In genomic region chr5:132054697-132055440, GRCh38 we compare ENCODE assay signal across 19 cellular contexts. TPM values are rescaled to one million over a fixed set of nuclear protein-coding genes. Genes with fewer than 3 reads are reported as not detected.
DNase-seq lines count a peak whose midpoint lies in the region; ATAC-seq, FAIRE-seq and TF ChIP-seq lines count a peak whose summit lies in the region.
"Had no signal": no experiment of that assay in that cellular context is flagged by ENCODE, and none has a peak within 500 bp of the region (broad histone marks: within the 10 kb centered on the region; RNA-seq: fewer than 3 reads in every experiment).

No MANE protein-coding gene starts in this region.

- H3K4me1 Mint-ChIP-seq in T-helper 17 cell: peaks cover 54% of the 10 kb centered on the region

- H3K27ac ChIP-seq in left ventricle myocardium inferior (replicated peaks): no peak overlapping the region
- no peak overlapping the region for H3K27ac ChIP-seq in heart right ventricle
- no peak overlapping the region for H3K27ac ChIP-seq in kidney (ENCODE audit: low read depth in 2 of 2, low read length in 2 of 2)
- no peak overlapping the region for H3K27ac ChIP-seq in vagina
- H3K27ac ChIP-seq in upper lobe of left lung: no peak overlapping the region
- H3K27ac ChIP-seq: cardiac muscle cell, left lung had no signal

- TF ChIP-seq POLR2A in vagina (IDR thresholded peaks at IDR 0.05) (no peak), upper lobe of left lung (IDR thresholded peaks at IDR 0.05) (no peak)

- H3K36me3 Mint-ChIP-seq in T-helper 17 cell (ENCODE audit: low read depth): no peaks in the 10 kb centered on the region

- intact Hi-C loops in left ventricle myocardium inferior (cut with micrococcal nuclease) (no loop called here), heart right ventricle (cut with DNase I) (no loop called here), kidney (cut with DNase I) (no loop called here), vagina (cut with DNase I) (no loop called here)

- H3K4me3 Mint-ChIP-seq in T-helper 17 cell: no peak overlapping the region

- 72 to 76% methylated on average over 9 of the region's 9 CpGs for WGBS in heart right ventricle, 2 donors
- 85 to 88% methylated on average over 8 to 9 of the region's 9 CpGs for WGBS in upper lobe of left lung, 2 donors

- TF ChIP-seq EP300 in upper lobe of left lung (IDR thresholded peaks at IDR 0.05): no peak

- H3K4me3 ChIP-seq in left ventricle myocardium inferior (no peak overlapping the region), heart right ventricle (no peak overlapping the region), kidney (ENCODE audit: low read length in 2 of 2) (no peak overlapping the region), vagina (no peak overlapping the region), upper lobe of left lung (no peak overlapping the region)
- H3K4me3 ChIP-seq: cardiac muscle cell, left lung, mucosa of descending colon had no signal

- H3K27ac Mint-ChIP-seq in T-helper 17 cell: peak overlapping the region; percentile 83

- no peak for ATAC-seq in heart right ventricle
- ATAC-seq in T-helper 17 cell: no peak
- ATAC-seq in upper lobe of left lung (ENCODE audit: low FRiP score in 2 of 2): no peak
- ATAC-seq: activated T-helper 17 cell treated with anti-CD3 and anti-CD28 coated beads, Interleukin-2, amount 50 U/mL, for 72 hours; left lung had no signal

- no peaks in the 10 kb centered on the region for H3K36me3 ChIP-seq in left ventricle myocardium inferior
- no peaks in the 10 kb centered on the region for H3K36me3 ChIP-seq in heart right ventricle
- no peaks in the 10 kb centered on the region for H3K36me3 ChIP-seq in kidney (ENCODE audit: control insufficient read depth in 1 of 2, insufficient read depth in 2 of 2, low read length in 2 of 2)
- no peaks in the 10 kb centered on the region for H3K36me3 ChIP-seq in vagina
- H3K36me3 ChIP-seq in upper lobe of left lung: no peaks in the 10 kb centered on the region
- H3K36me3 ChIP-seq: cardiac muscle cell, left lung had no signal

- no peak for FAIRE-seq in kidney (lab: Jason Lieb, UNC)
- FAIRE-seq: frontal cortex, TTC549 had no signal

- TF ChIP-seq CTCF in left ventricle myocardium inferior (IDR thresholded peaks at IDR 0.05; ENCODE audit: borderline replicate concordance) (no peak), heart right ventricle (IDR thresholded peaks at IDR 0.05) (no peak), kidney (IDR thresholded peaks at IDR 0.05; ENCODE audit: borderline replicate concordance, extremely low read depth, insufficient read depth) (no peak), vagina (IDR thresholded peaks at IDR 0.05) (no peak), upper lobe of left lung (IDR thresholded peaks at IDR 0.05) (no peak)

- H3K4me1 ChIP-seq in left ventricle myocardium inferior: no peaks in the 10 kb centered on the region
- no peaks in the 10 kb centered on the region for H3K4me1 ChIP-seq in heart right ventricle
- no peaks in the 10 kb centered on the region for H3K4me1 ChIP-seq in kidney (ENCODE audit: control insufficient read depth in 1 of 2, insufficient read depth in 1 of 2, low read depth in 1 of 2, low read length in 2 of 2)
- H3K4me1 ChIP-seq in vagina: no peaks in the 10 kb centered on the region
- H3K4me1 ChIP-seq in upper lobe of left lung: no peaks in the 10 kb centered on the region
- H3K4me1 ChIP-seq: left lung had no signal

- H3K27me3 Mint-ChIP-seq in T-helper 17 cell: peaks cover 10% of the 10 kb centered on the region
- H3K27me3 Mint-ChIP-seq: activated T-helper 17 cell treated with anti-CD3 and anti-CD28 coated beads, Interleukin-2, amount 50 U/mL, for 72 hours had no signal

- no peaks in the 10 kb centered on the region for H3K9me3 ChIP-seq in left ventricle myocardium inferior (replicated peaks)
- no peaks in the 10 kb centered on the region for H3K9me3 ChIP-seq in heart right ventricle
- no peaks in the 10 kb centered on the region for H3K9me3 ChIP-seq in T-helper 17 cell (ENCODE audit: control insufficient read depth, low read length, poor library complexity, severe bottlenecking)
- H3K9me3 ChIP-seq in kidney (ENCODE audit: control insufficient read depth in 1 of 2, low read length in 2 of 2): no peaks in the 10 kb centered on the region
- H3K9me3 ChIP-seq in vagina: no peaks in the 10 kb centered on the region
- H3K9me3 ChIP-seq in upper lobe of left lung: no peaks in the 10 kb centered on the region
- H3K9me3 ChIP-seq: left lung, mucosa of descending colon had no signal

- H3K9ac ChIP-seq in kidney (ENCODE audit: low read length in 2 of 2): no peak overlapping the region

- DNase-seq in left ventricle myocardium inferior (peak; percentile 1), heart right ventricle (no peak), T-helper 17 cell (no peak), kidney (peak; percentile 58), vagina (ENCODE audit: extremely low spot score in 2 of 2) (peak; percentile 54 to 82), GM03348 (ENCODE audit: low spot score) (no peak), upper lobe of left lung (no peak)
- DNase-seq: activated CD4-positive, alpha-beta T cell treated with anti-CD3 and anti-CD28 coated beads, Interleukin-2, amount 50 U/mL, for 1 hour; amniotic stem cell; DMS79 treated with DMSO at 0.1 percent for 48 hours; erythroblast; NCI-H187 treated with DMSO at 0.1 percent for 48 hours; retina had no signal

- H3K27me3 ChIP-seq in left ventricle myocardium inferior (ENCODE audit: low read depth) (peaks cover 11% of the 10 kb centered on the region), heart right ventricle (peaks cover 0 to 2% (median 0%) of the 10 kb centered on the region in 7 donors), vagina (no peaks in the 10 kb centered on the region), upper lobe of left lung (no peaks in the 10 kb centered on the region)
- H3K27me3 ChIP-seq: cardiac muscle cell had no signal

RNA-seq across cellular contexts. Expression of gene IL3, which starts 5.6 kb away (rescaled TPM):
- total RNA-seq in left ventricle myocardium inferior (not detected), heart right ventricle (not detected), T-helper 17 cell (not detected), kidney (not detected), vagina (not detected), upper lobe of left lung (not detected)
- polyA plus RNA-seq in heart right ventricle (not detected), kidney (ENCODE audit: insufficient read depth, low read depth, low replicate concordance) (not detected)
- total RNA-seq: cardiac muscle cell, frontal cortex, left lung, mucosa of descending colon had no signal
- polyA plus RNA-seq: cardiac muscle cell had no signal

RNA-seq across cellular contexts. Expression of gene CSF2, which starts 18.7 kb away (rescaled TPM):
- total RNA-seq in left ventricle myocardium inferior (not detected), heart right ventricle (not detected), T-helper 17 cell (not detected), kidney (not detected), vagina (not detected), upper lobe of left lung (1 to 10 TPM in 5 of 6 donors, not detected in 1; 3.9 to 10.0 (median 4.4) TPM)
- polyA plus RNA-seq in heart right ventricle (not detected), kidney (ENCODE audit: insufficient read depth, low read depth, low replicate concordance) (not detected)
- total RNA-seq: cardiac muscle cell, frontal cortex, mucosa of descending colon had no signal
- polyA plus RNA-seq: cardiac muscle cell had no signal

RNA-seq across cellular contexts. Expression of gene ACSL6, which starts 43.4 kb away (rescaled TPM):
- total RNA-seq in left ventricle myocardium inferior (2.7 TPM), heart right ventricle (1 to 10 TPM; 2.1 to 4.5 (median 3.0) TPM), T-helper 17 cell (10 to 100 TPM; 18.0 to 22.2 TPM), kidney (1.4 TPM), vagina (0.49 TPM), upper lobe of left lung (1 to 10 TPM in 1 of 6 donors, under 1 TPM in 4, not detected in 1; 0.61 to 1.2 (median 0.74) TPM)
- polyA plus RNA-seq in heart right ventricle (1 to 10 TPM in 1 of 2 donors, under 1 TPM in 1; 0.26 to 7.0 TPM), kidney (ENCODE audit: insufficient read depth, low read depth, low replicate concordance) (2.1 TPM)

Comparison
In these comparisons a context has a peak if more than half of its experiments do, and no peak if none do; other contexts are left out.
1. DNase-seq: peak in left ventricle myocardium inferior (single experiment), kidney (single experiment) and vagina (2 of 2); none in heart right ventricle (0 of 2), T-helper 17 cell (0 of 3), GM03348 (single experiment) and upper lobe of left lung (0 of 2).